ENCODE assay signal across 27 cellular contexts in genomic region chr10:35003906-35004305, GRCh38.
"Had no signal": no experiment of that assay in that cellular context is flagged by ENCODE, and none has a peak within 500 bp of the region (broad histone marks: within the 10 kb centered on the region; RNA-seq: fewer than 3 reads in every experiment).

No MANE protein-coding gene starts in this region.

- ATAC-seq: left lobe of liver; naive thymus-derived CD4-positive, alpha-beta T cell; psoas muscle; right cardiac atrium; stimulated activated effector memory CD8-positive, alpha-beta T cell treated with anti-CD3 and anti-CD28 coated beads, Interleukin-12 subunit alpha, Interleukin-12 subunit beta, amount 100 ng/mL, for 72 hours; stimulated activated naive CD8-positive, alpha-beta T cell treated with anti-CD3 and anti-CD28 coated beads, Interleukin-15, Interleukin-2, amounts not matched to agents 100 U/mL and 50 U/mL, for 24 hours had no signal

- DNase-seq: colonic mucosa; effector CD8-positive, alpha-beta T cell; erythroblast; esophagus squamous epithelium; head of caudate nucleus; kidney; mammary epithelial cell; mesendoderm; midbrain; naive thymus-derived CD4-positive, alpha-beta T cell; occipital lobe; ovary; posterior cingulate gyrus; psoas muscle; right cardiac atrium; sigmoid colon; stimulated activated CD4-positive, alpha-beta T cell treated with anti-CD3 and anti-CD28 coated beads, Interleukin-2, amount 100 ng/mL, for 24 hours; stimulated activated CD4-positive, alpha-beta T cell treated with anti-CD3 and anti-CD28 coated beads, Interleukin-4, amount 100 ng/mL, for 24 hours; stimulated activated naive CD8-positive, alpha-beta T cell treated with anti-CD3 and anti-CD28 coated beads, Interleukin-15, Interleukin-2, amounts not matched to agents 100 U/mL and 50 U/mL, for 24 hours; substantia nigra; testis; tibial artery had no signal

- H3K4me1 Mint-ChIP-seq: naive thymus-derived CD4-positive, alpha-beta T cell; nephron; stimulated activated effector memory CD8-positive, alpha-beta T cell treated with anti-CD3 and anti-CD28 coated beads, Interleukin-12 subunit alpha, Interleukin-12 subunit beta, amount 100 ng/mL, for 72 hours had no signal

- H3K27me3 ChIP-seq: colonic mucosa, esophagus squamous epithelium, ovary, sigmoid colon, testis, tibial artery had no signal

- H3K4me1 ChIP-seq: colonic mucosa, esophagus squamous epithelium, psoas muscle, sigmoid colon, testis, tibial artery had no signal

- H3K27me3 Mint-ChIP-seq: dendritic cell treated with granulocyte-macrophage colony-stimulating factor and Interleukin-4, amounts not matched to agents 40 ng/mL and 50 ng/mL, for 4 days; naive thymus-derived CD4-positive, alpha-beta T cell; type B pancreatic cell had no signal

- H3K4me3 Mint-ChIP-seq: dendritic cell treated with granulocyte-macrophage colony-stimulating factor and Interleukin-4, amounts not matched to agents 40 ng/mL and 50 ng/mL, for 4 days; naive thymus-derived CD4-positive, alpha-beta T cell; nephron; stimulated activated effector memory CD8-positive, alpha-beta T cell treated with anti-CD3 and anti-CD28 coated beads, Interleukin-12 subunit alpha, Interleukin-12 subunit beta, amount 100 ng/mL, for 72 hours; type B pancreatic cell had no signal

- H3K9me3 Mint-ChIP-seq: dendritic cell treated with granulocyte-macrophage colony-stimulating factor and Interleukin-4, amounts not matched to agents 40 ng/mL and 50 ng/mL, for 4 days; naive thymus-derived CD4-positive, alpha-beta T cell; nephron; stimulated activated effector memory CD8-positive, alpha-beta T cell treated with anti-CD3 and anti-CD28 coated beads, Interleukin-12 subunit alpha, Interleukin-12 subunit beta, amount 100 ng/mL, for 72 hours; type B pancreatic cell had no signal

- H3K4me3 ChIP-seq: colonic mucosa, esophagus squamous epithelium, ovary, psoas muscle, sigmoid colon, testis, tibial artery had no signal

- H3K27ac Mint-ChIP-seq: dendritic cell treated with granulocyte-macrophage colony-stimulating factor and Interleukin-4, amounts not matched to agents 40 ng/mL and 50 ng/mL, for 4 days; nephron; stimulated activated effector memory CD8-positive, alpha-beta T cell treated with anti-CD3 and anti-CD28 coated beads, Interleukin-12 subunit alpha, Interleukin-12 subunit beta, amount 100 ng/mL, for 72 hours; type B pancreatic cell had no signal

- H3K36me3 ChIP-seq: colonic mucosa, ovary had no signal

- H3K9me3 ChIP-seq: colonic mucosa, esophagus squamous epithelium, ovary, psoas muscle, sigmoid colon, testis, tibial artery had no signal

- H3K27ac ChIP-seq: colonic mucosa, esophagus squamous epithelium, ovary, psoas muscle, sigmoid colon, testis, tibial artery had no signal
